ENCODE assay signal across 8 cellular contexts in the genomic region with DNA sequence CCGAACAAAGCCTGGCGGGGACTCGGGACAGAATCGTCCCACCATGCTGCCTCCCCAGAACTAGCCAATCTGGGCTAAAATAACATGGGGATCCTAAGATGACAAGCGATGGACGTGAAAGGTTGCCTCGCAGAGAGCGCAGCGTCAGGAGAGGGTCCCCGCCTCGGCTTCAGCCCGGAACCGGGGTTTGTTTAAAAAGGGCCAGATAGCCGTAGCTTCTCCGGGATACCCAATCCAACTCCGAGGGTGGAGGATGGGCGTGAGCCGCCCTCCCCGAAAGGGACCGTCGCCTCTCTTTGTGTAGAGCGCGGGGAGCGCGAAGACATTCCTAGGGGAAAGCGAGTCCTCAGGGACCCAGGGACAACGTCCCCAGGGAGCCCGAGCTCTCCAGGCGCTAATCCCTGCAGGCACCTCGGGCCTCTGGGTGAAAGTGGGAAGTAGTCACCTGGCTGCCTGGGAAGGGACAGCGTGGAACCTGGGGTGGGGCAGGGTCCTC.
DNase-seq lines count a peak whose midpoint lies in the region; ATAC-seq and TF ChIP-seq lines count a peak whose summit lies in the region.

No MANE protein-coding gene starts in this region.

- DNase-seq in NCI-H2081 (lab: John Stamatoyannopoulos, UW) = peak; percentile 25 to 41
- no peak for DNase-seq in NCI-H2081 treated with DMSO at 0.1 percent for 48 hours (lab: John Stamatoyannopoulos, UW)
- DNase-seq in NCI-H69 (lab: John Stamatoyannopoulos, UW) = peak; percentile 78
- peak; percentile 45 for DNase-seq in nephron progenitor cell
- no peak for DNase-seq in nucleus accumbens (lab: John Stamatoyannopoulos, UW)
- DNase-seq in NCI-H187 treated with DMSO at 0.1 percent for 48 hours (lab: John Stamatoyannopoulos, UW) = no peak

- ATAC-seq in GM18867 (IDR thresholded peaks at IDR 0.05; ENCODE audit: unreplicated experiment) = no peak

- H3K9me3 Mint-ChIP-seq in nephron progenitor cell = peaks cover 23% of the 10 kb centered on the region

- peak overlapping the region; percentile 96 for H3K27ac Mint-ChIP-seq in nephron progenitor cell

- H3K4me1 ChIP-seq in duodenal mucosa (ENCODE audit: control insufficient read depth in 1 of 2, insufficient read depth in 2 of 2, low read length in 2 of 2) = peaks cover 8 to 25% of the 10 kb centered on the region in 2 donors

- peak overlapping the region; percentile 98 for H3K4me3 Mint-ChIP-seq in nephron progenitor cell

- peaks cover 21% of the 10 kb centered on the region for H3K4me1 Mint-ChIP-seq in nephron progenitor cell

- H3K36me3 Mint-ChIP-seq in nephron progenitor cell (ENCODE audit: low read depth) = peaks cover 35% of the 10 kb centered on the region

- H3K4me3 ChIP-seq in duodenal mucosa (ENCODE audit: low read depth in 1 of 2, low read length in 2 of 2) = peak overlapping the region; percentile 70 to 84

- H3K27ac ChIP-seq in duodenal mucosa (ENCODE audit: low read depth, low read length) = peak overlapping the region; percentile 75

- H3K27me3 Mint-ChIP-seq in nephron progenitor cell (ENCODE audit: low read depth, poor library complexity) = peaks cover 2% of the 10 kb centered on the region

- TF ChIP-seq CTCF in nephron progenitor cell (IDR thresholded peaks at IDR 0.05) = no peak

- peak overlapping the region; percentile 51 to 66 for H3K9ac ChIP-seq in duodenal mucosa (ENCODE audit: low read depth in 1 of 2, low read length in 2 of 2)

- H3K9me3 ChIP-seq in duodenal mucosa (ENCODE audit: control insufficient read depth in 1 of 2, low read length in 2 of 2) = no peaks in the 10 kb centered on the region

- no peaks in the 10 kb centered on the region for H3K36me3 ChIP-seq in duodenal mucosa (ENCODE audit: control insufficient read depth in 1 of 2, insufficient read depth in 2 of 2, low read length in 2 of 2)

- peaks cover 13 to 21% of the 10 kb centered on the region in 2 donors for H3K27me3 ChIP-seq in duodenal mucosa (ENCODE audit: control insufficient read depth in 1 of 2, insufficient read depth in 2 of 2, low read length in 2 of 2)

Comparison
In these comparisons a context has a peak if more than half of its experiments do, and no peak if none do; other contexts are left out.
1. DNase-seq: peak in NCI-H2081 (2 of 2), NCI-H69 (single experiment) and nephron progenitor cell (single experiment); none in NCI-H2081 treated with DMSO at 0.1 percent for 48 hours (single experiment), nucleus accumbens (0 of 56) and NCI-H187 treated with DMSO at 0.1 percent for 48 hours (single experiment).